8 cellular contexts compared by ENCODE assay signal in genomic region chr15:92082217-92082843, GRCh38.
A peak's percentile ranks its signal among the peaks of the same experiment; 100 is the strongest.
DNase-seq lines count a peak whose midpoint lies in the region; ATAC-seq and TF ChIP-seq lines count a peak whose summit lies in the region.

No MANE protein-coding gene starts in this region.

- H3K4me3 Mint-ChIP-seq in activated naive CD4-positive, alpha-beta T cell treated with anti-CD3 and anti-CD28 coated beads for 36 hours: no peak overlapping the region

- H3K36me3 ChIP-seq in PC-3 (ENCODE audit: low read depth, low read length): no peaks in the 10 kb centered on the region

- no peaks in the 10 kb centered on the region for H3K9me3 ChIP-seq in PC-3 (ENCODE audit: low read length)

- peak; percentile 88 for TF ChIP-seq CTCF in PC-3 (conservative IDR thresholded peaks at IDR 0.05; ENCODE audit: low read depth, low read length)

- no peaks in the 10 kb centered on the region for H3K79me2 ChIP-seq in PC-3 (ENCODE audit: low read length)

- no peaks in the 10 kb centered on the region for H3K4me1 Mint-ChIP-seq in activated naive CD4-positive, alpha-beta T cell treated with anti-CD3 and anti-CD28 coated beads for 36 hours (ENCODE audit: low read depth)

- no peak overlapping the region for H3K27ac ChIP-seq in PC-3 (ENCODE audit: low read length)

- intact Hi-C loops in Right ventricle myocardium inferior (cut with DNase I): loop anchor here (2.0 to 10.0 kb wide), 2 partner anchors 376 to 548 kb away; no protein-coding TSS in a partner anchor
- intact Hi-C loops in cardiac septum (cut with DNase I): loop anchor here (2.0 to 5.0 kb wide), 3 partner anchors 376 to 780 kb away; no protein-coding TSS in a partner anchor
- intact Hi-C loops in PC-3 (cut with micrococcal nuclease): loop anchor here (1.0 to 10.0 kb wide), 2 partner anchors 779 to 1028 kb away; no protein-coding TSS in a partner anchor
- intact Hi-C loops in activated naive CD4-positive, alpha-beta T cell treated with anti-CD3 and anti-CD28 coated beads for 36 hours (cut with micrococcal nuclease): loop anchor here (1.0 kb wide), 2 partner anchors 376 to 779 kb away; no protein-coding TSS in a partner anchor

- POLR2A ChIA-PET in PC-3 (lab: Charles Lee; ENCODE audit: unreplicated experiment): no interaction called here

- ATAC-seq in Right ventricle myocardium inferior: peak; percentile 78
- ATAC-seq in PC-3: peak; percentile 74
- ATAC-seq in GM21381 (IDR thresholded peaks at IDR 0.05; ENCODE audit: unreplicated experiment): no peak

- no peaks in the 10 kb centered on the region for H3K9me2 ChIP-seq in PC-3 (replicated peaks; ENCODE audit: low read length)

- H3K4me2 ChIP-seq in PC-3 (ENCODE audit: low read length): no peak overlapping the region

- H3K27ac Mint-ChIP-seq in activated naive CD4-positive, alpha-beta T cell treated with anti-CD3 and anti-CD28 coated beads for 36 hours: no peak overlapping the region

- no peaks in the 10 kb centered on the region for H3K36me3 Mint-ChIP-seq in activated naive CD4-positive, alpha-beta T cell treated with anti-CD3 and anti-CD28 coated beads for 36 hours (ENCODE audit: low read depth)

- H3K9me3 Mint-ChIP-seq in activated naive CD4-positive, alpha-beta T cell treated with anti-CD3 and anti-CD28 coated beads for 36 hours: no peaks in the 10 kb centered on the region

- CTCF ChIA-PET in PC-3 (lab: Charles Lee): no interaction called here
- CTCF ChIA-PET in activated naive CD4-positive, alpha-beta T cell treated with anti-CD3 and anti-CD28 coated beads for 36 hours (lab: Charles Lee): interaction anchor here (0.7 to 2.5 kb wide), 5 partner anchors 12 to 376 kb away, joined by 3 to 6 read pairs (median 3); no protein-coding TSS in a partner anchor

- H4K20me1 ChIP-seq in PC-3 (ENCODE audit: low read length): no peaks in the 10 kb centered on the region

- no TSS peak for BruUV-seq in PC-3 (replicated peaks; lab: Mats Ljungman, UMichigan)

- peaks cover 36% of the 10 kb centered on the region for H3K27me3 ChIP-seq in PC-3 (ENCODE audit: low read length)

- no peaks in the 10 kb centered on the region for H3K4me1 ChIP-seq in PC-3 (ENCODE audit: insufficient read depth, low read length)

- no peak for DNase-seq in Right ventricle myocardium inferior (ENCODE audit: missing footprints)
- DNase-seq in cardiac septum (ENCODE audit: low spot score): no peak
- peak; percentile 72 for DNase-seq in HT1080 (ENCODE audit: low read depth)
- DNase-seq in PC-3: peak; percentile 73
- DNase-seq in activated naive CD4-positive, alpha-beta T cell treated with anti-CD3 and anti-CD28 coated beads for 36 hours: peak; percentile 78
- peak; percentile 8 for DNase-seq in glomerular visceral epithelial cell (ENCODE audit: extremely low spot score)
- DNase-seq in pons (ENCODE audit: low spot score): peak; percentile 82

- no peaks in the 10 kb centered on the region for H3K27me3 Mint-ChIP-seq in activated naive CD4-positive, alpha-beta T cell treated with anti-CD3 and anti-CD28 coated beads for 36 hours (ENCODE audit: low read depth)

- no peak overlapping the region for H3K4me3 ChIP-seq in PC-3 (ENCODE audit: low read length)

- no peak overlapping the region for H3K9ac ChIP-seq in PC-3 (ENCODE audit: low read length)

- H3F3A ChIP-seq in PC-3 (ENCODE audit: low read length, unreplicated experiment): no peaks in the 10 kb centered on the region

- H2AFZ ChIP-seq in PC-3 (ENCODE audit: low read length): no peak overlapping the region

Comparison
In these comparisons a context has a peak if more than half of its experiments do, and no peak if none do; other contexts are left out.
1. DNase-seq: peak in HT1080 (single experiment), PC-3 (single experiment), activated naive CD4-positive, alpha-beta T cell treated with anti-CD3 and anti-CD28 coated beads for 36 hours (single experiment), glomerular visceral epithelial cell (single experiment) and pons (single experiment); none in Right ventricle myocardium inferior (single experiment) and cardiac septum (single experiment).